Comparison of ENCODE assay signal across 7 cellular contexts in genomic region chr1:85157436-85157835, GRCh38.
"Had no signal": no experiment of that assay in that cellular context is flagged by ENCODE, and none has a peak within 500 bp of the region (broad histone marks: within the 10 kb centered on the region; RNA-seq: fewer than 3 reads in every experiment).

No MANE protein-coding gene starts in this region.

- H3K4me3 ChIP-seq: GM23338 had no signal

- DNase-seq: H9, HCEC 1CT, IMR-90 had no signal

- FAIRE-seq: H1, H54, HTR-8/SVneo had no signal
